8 cellular contexts compared by ENCODE assay signal in genomic region chr19:14117668-14118164, GRCh38. TPM values are rescaled to one million over a fixed set of nuclear protein-coding genes. Genes with fewer than 3 reads are reported as not detected.
DNase-seq lines count a peak whose midpoint lies in the region; ATAC-seq, FAIRE-seq and TF ChIP-seq lines count a peak whose summit lies in the region.

Gene PRKACA, minus strand, starts transcription at chr19:14117762. Its CDS starts 215 bp downstream, at chr19:14117547.

- no peaks in the 10 kb centered on the region for H3K36me3 ChIP-seq in lung (ENCODE audit: control insufficient read depth in 2 of 2, insufficient read depth in 2 of 2, low read length in 2 of 2)

- peak; percentile 98 for FAIRE-seq in HTR-8/SVneo (lab: Jason Lieb, UNC)

- no peaks in the 10 kb centered on the region for H3K27me3 ChIP-seq in lung (ENCODE audit: control insufficient read depth, insufficient read depth)

- 0% methylated on average over 41 to 67 of the region's 67 CpGs for WGBS in lung, 2 donors

- peak within 1 kb of the TSS; percentile 95 for H3K27ac ChIP-seq in lung (ENCODE audit: low read depth in 1 of 2, low read length in 1 of 2)

- peak; percentile 87 for ATAC-seq in GM21381 (IDR thresholded peaks at IDR 0.05; ENCODE audit: unreplicated experiment)
- peak; percentile 95 for ATAC-seq in lung (ENCODE audit: insufficient read depth, low FRiP score)

- peaks cover 9 to 29% of the 10 kb centered on the region in 2 donors for H3K4me1 ChIP-seq in lung (ENCODE audit: control insufficient read depth in 2 of 2, insufficient read depth in 2 of 2, low read length in 2 of 2)

- no peak for TF ChIP-seq CTCF in lung (IDR thresholded peaks at IDR 0.05; ENCODE audit: control extremely low read depth, extremely low read depth)

- CTCF ChIA-PET in activated CD8-positive, alpha-beta memory T cell treated with anti-CD3 and anti-CD28 coated beads for 36 hours (lab: Charles Lee) = interaction anchor here (1.4 to 1.7 kb wide), 2 partner anchors 15 to 388 kb away, joined by 3 to 5 read pairs; no protein-coding TSS in a partner anchor

- POLR2A ChIA-PET in activated CD8-positive, alpha-beta memory T cell treated with anti-CD3 and anti-CD28 coated beads for 36 hours (lab: Charles Lee) = no interaction called here

- DNase-seq in COLO668 (lab: John Stamatoyannopoulos, UW; ENCODE audit: unreplicated experiment) (peak; percentile 99), HTR-8/SVneo (ENCODE audit: insufficient read length, low spot score) (peak; percentile 99), NOMO-1 treated with DMSO at 0.1 percent for 48 hours (lab: John Stamatoyannopoulos, UW; ENCODE audit: unreplicated experiment) (peak; percentile 98), lung (ENCODE audit: low spot score) (peak; percentile 98)
- peak; percentile 97 for DNase-seq in effector CD8-positive, alpha-beta T cell (lab: John Stamatoyannopoulos, UW)
- peak; percentile 96 to 97 (median 97) for DNase-seq in stimulated activated CD4-positive, alpha-beta T cell treated with anti-CD3 and anti-CD28 coated beads, TNF-alpha, amount 100 ng/mL, for 24 hours (ENCODE audit: low read depth in 3 of 3)

- H3K4me3 ChIP-seq in lung = peak within 1 kb of the TSS; percentile 84

- H3K9me3 ChIP-seq in lung (ENCODE audit: control insufficient read depth in 2 of 2, insufficient read depth in 1 of 2, low read length in 1 of 2) = no peaks in the 10 kb centered on the region

RNA-seq across cellular contexts. Expression of gene PRKACA, which starts in this region (rescaled TPM):
- 10 to 100 TPM; 70.5 to 74.1 TPM for total RNA-seq in activated CD8-positive, alpha-beta memory T cell treated with anti-CD3 and anti-CD28 coated beads for 36 hours
- total RNA-seq in lung = 100 to 1,000 TPM in 1 of 2 donors, 10 to 100 TPM in 1; 43.7 to 103 TPM
- polyA plus RNA-seq in lung = 10 to 100 TPM; 54.3 to 81.5 TPM

Comparison
In these comparisons a context has a peak if more than half of its experiments do, and no peak if none do; other contexts are left out.
1. Peak in every context shown above with its lines: DNase-seq, ATAC-seq, H3K4me3 ChIP-seq and H3K27ac ChIP-seq.